Comparison of ENCODE assay signal across 13 cellular contexts in the genomic region with DNA sequence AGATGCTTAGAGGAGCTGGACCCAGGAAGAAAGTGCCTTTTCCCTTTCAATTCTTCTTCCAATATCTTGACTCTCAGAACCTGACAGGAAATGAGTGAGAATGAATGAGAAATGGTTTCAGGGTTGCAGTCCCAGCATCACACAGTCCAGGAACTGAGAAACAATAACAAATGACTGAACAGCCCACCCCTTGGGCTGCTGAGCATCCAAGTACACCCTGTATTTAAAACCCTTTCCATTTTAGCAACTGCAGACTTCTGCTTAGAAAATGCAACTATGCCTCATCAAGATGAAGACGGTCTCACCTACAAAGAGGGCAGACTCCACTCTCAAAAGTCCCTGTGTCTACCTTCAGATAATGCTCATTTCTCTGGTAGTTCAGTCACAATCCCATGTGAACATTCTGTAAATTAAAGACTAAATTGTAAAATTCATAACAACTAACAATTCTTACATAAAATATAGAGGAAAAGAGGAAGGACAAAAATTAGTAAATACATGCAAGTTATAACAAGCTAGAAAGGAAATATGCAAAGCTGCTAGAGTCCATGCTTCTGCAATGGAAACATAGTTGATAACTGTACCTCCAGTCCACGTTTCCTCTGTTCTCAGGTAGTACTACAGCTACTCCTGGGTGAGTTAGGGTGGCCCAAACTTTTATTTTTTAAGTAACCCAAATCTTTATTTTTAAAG.
DNase-seq lines count a peak whose midpoint lies in the region; ATAC-seq and TF ChIP-seq lines count a peak whose summit lies in the region.
"Had no signal": no experiment of that assay in that cellular context is flagged by ENCODE, and none has a peak within 500 bp of the region (broad histone marks: within the 10 kb centered on the region; RNA-seq: fewer than 3 reads in every experiment).

No MANE protein-coding gene starts in this region.

- no peak overlapping the region for H3K27ac Mint-ChIP-seq in CD4-positive, alpha-beta memory T cell
- H3K27ac Mint-ChIP-seq: T-helper 2 cell treated with Interferon-gamma antibody and Interleukin-4, amounts not matched to agents 5 μg/mL and 100 μg/mL, for 36 hours had no signal

- TF ChIP-seq CTCF in transverse colon (IDR thresholded peaks at IDR 0.05), result no peak
- TF ChIP-seq CTCF in A673 (conservative IDR thresholded peaks at IDR 0.05; ENCODE audit: low read depth, low read length), result no peak

- no peak for TF ChIP-seq POLR2A in transverse colon (IDR thresholded peaks at IDR 0.05)

- H3K4me1 Mint-ChIP-seq in CD4-positive, alpha-beta memory T cell, result no peaks in the 10 kb centered on the region

- no peaks in the 10 kb centered on the region for H3K27me3 ChIP-seq in CD4-positive, alpha-beta memory T cell (ENCODE audit: insufficient read depth, low read length)
- no peaks in the 10 kb centered on the region for H3K27me3 ChIP-seq in transverse colon
- H3K27me3 ChIP-seq in A673 (replicated peaks; ENCODE audit: insufficient read depth, low read depth, low read length, poor library complexity), result peaks cover 3% of the 10 kb centered on the region
- H3K27me3 ChIP-seq: gastroesophageal sphincter had no signal

- no peaks in the 10 kb centered on the region for H3K36me3 Mint-ChIP-seq in CD4-positive, alpha-beta memory T cell

- 13 to 58% methylated on average over 1 to 2 of the region's 2 CpGs for WGBS in transverse colon (ENCODE audit: low coverage in 1 of 2), 2 donors

- H3K27ac ChIP-seq in CD4-positive, alpha-beta memory T cell (ENCODE audit: low read depth, low read length), result no peak overlapping the region
- no peak overlapping the region for H3K27ac ChIP-seq in transverse colon
- no peak overlapping the region for H3K27ac ChIP-seq in A673 (ENCODE audit: low read depth, low read length, poor library complexity, severe bottlenecking)
- H3K27ac ChIP-seq: gastroesophageal sphincter had no signal

- POLR2A ChIA-PET in CD4-positive, alpha-beta memory T cell (lab: Charles Lee; ENCODE audit: partially characterized antibody), result no interaction called here
- POLR2A ChIA-PET in A673 (lab: Charles Lee; ENCODE audit: low non-redundant PET), result interaction anchor here (0.6 kb wide), 1 partner anchor 331 kb away, joined by 3 read pairs; no protein-coding TSS in a partner anchor

- H3K4me1 ChIP-seq in CD4-positive, alpha-beta memory T cell (ENCODE audit: insufficient read depth, low read length), result no peaks in the 10 kb centered on the region
- H3K4me1 ChIP-seq in transverse colon (no peaks in the 10 kb centered on the region), A673 (ENCODE audit: insufficient read depth, low read length, poor library complexity, severe bottlenecking) (no peaks in the 10 kb centered on the region)
- H3K4me1 ChIP-seq: gastroesophageal sphincter had no signal

- no peaks in the 10 kb centered on the region for H3K36me3 ChIP-seq in CD4-positive, alpha-beta memory T cell (ENCODE audit: insufficient read depth, low read length)
- H3K36me3 ChIP-seq in transverse colon, result no peaks in the 10 kb centered on the region
- H3K36me3 ChIP-seq in A673 (ENCODE audit: insufficient read depth, low read length, poor library complexity, severe bottlenecking), result no peaks in the 10 kb centered on the region
- H3K36me3 ChIP-seq: gastroesophageal sphincter had no signal

- DNase-seq in CD4-positive, alpha-beta memory T cell, result no peak
- DNase-seq in transverse colon (no peak), A673 (ENCODE audit: low spot score) (no peak), NCI-H1694 treated with DMSO at 0.1 percent for 48 hours (lab: John Stamatoyannopoulos, UW) (no peak)
- DNase-seq: left cardiac atrium, trophoblast cell had no signal

- no peak for TF ChIP-seq EP300 in transverse colon (IDR thresholded peaks at IDR 0.05; ENCODE audit: low read depth)

- H3K9me3 Mint-ChIP-seq in CD4-positive, alpha-beta memory T cell, result peaks cover under 1 to 17% (median 8%) of the 10 kb centered on the region in 8 donors

- intact Hi-C loops in CD4-positive, alpha-beta memory T cell (cut with micrococcal nuclease), result no loop called here
- intact Hi-C loops in transverse colon (cut with DNase I; ENCODE audit: low total_unique reads) (no loop called here), A673 (cut with micrococcal nuclease; ENCODE audit: unreplicated experiment) (no loop called here)

- CTCF ChIA-PET in CD4-positive, alpha-beta memory T cell (lab: Charles Lee; ENCODE audit: partially characterized antibody), result no interaction called here
- CTCF ChIA-PET in A673 (lab: Charles Lee), result no interaction called here

- in situ Hi-C loops in transverse colon (cut with MboI; ENCODE audit: low pct_ligation_motif_present in 1 of 4, low pct_unique_long_range_greater_than_20kb in 1 of 4, low sequenced_read_pairs in 3 of 4), result no loop called here

- peaks cover 9% of the 10 kb centered on the region in 2 donors for H3K27me3 Mint-ChIP-seq in CD4-positive, alpha-beta memory T cell

- peak; percentile 86 for ATAC-seq in GM18502 (IDR thresholded peaks at IDR 0.05; ENCODE audit: poor library complexity, unreplicated experiment)
- ATAC-seq in GM19467 (IDR thresholded peaks at IDR 0.05; ENCODE audit: unreplicated experiment), result peak; percentile 66
- ATAC-seq in HG02852 (IDR thresholded peaks at IDR 0.05; ENCODE audit: unreplicated experiment), result peak; percentile 86
- ATAC-seq in HG03469 (IDR thresholded peaks at IDR 0.05; ENCODE audit: unreplicated experiment), result peak; percentile 80
- ATAC-seq: gastroesophageal sphincter, left cardiac atrium had no signal

- H3K9me3 ChIP-seq in CD4-positive, alpha-beta memory T cell (ENCODE audit: control insufficient read depth in 1 of 2, low read length in 2 of 2), result peaks cover 0 to 6% of the 10 kb centered on the region in 2 donors
- H3K9me3 ChIP-seq in transverse colon, result peaks cover 0 to 6% of the 10 kb centered on the region in 2 donors
- no peaks in the 10 kb centered on the region for H3K9me3 ChIP-seq in A673 (ENCODE audit: low read depth, low read length, poor library complexity, severe bottlenecking)

- H3K4me3 ChIP-seq in CD4-positive, alpha-beta memory T cell (ENCODE audit: low read length in 2 of 2), result no peak overlapping the region
- H3K4me3 ChIP-seq in transverse colon (no peak overlapping the region), A673 (ENCODE audit: low read depth, low read length, poor library complexity, severe bottlenecking) (no peak overlapping the region)
- H3K4me3 ChIP-seq: gastroesophageal sphincter, smooth muscle cell had no signal

- BruUV-seq in A673 (replicated peaks; lab: Mats Ljungman, UMichigan), result no TSS peak

- no peak overlapping the region for H3K4me3 Mint-ChIP-seq in CD4-positive, alpha-beta memory T cell
- H3K4me3 Mint-ChIP-seq: T-helper 2 cell treated with Interferon-gamma antibody and Interleukin-4, amounts not matched to agents 5 μg/mL and 100 μg/mL, for 36 hours had no signal
